In genomic region chrY:12905910-12906309, GRCh38 we compare ENCODE assay signal across 9 cellular contexts. TPM values are rescaled to one million over a fixed set of nuclear protein-coding genes. Genes with fewer than 3 reads are reported as not detected.
DNase-seq lines count a peak whose midpoint lies in the region; ATAC-seq, FAIRE-seq and TF ChIP-seq lines count a peak whose summit lies in the region.
"Had no signal": no experiment of that assay in that cellular context is flagged by ENCODE, and none has a peak within 500 bp of the region (broad histone marks: within the 10 kb centered on the region; RNA-seq: fewer than 3 reads in every experiment).

No MANE protein-coding gene starts in this region.

- peaks cover 60% of the 10 kb centered on the region for H3K79me2 ChIP-seq in HepG2 (ENCODE audit: insufficient read depth, low read length)

- ATAC-seq in HepG2, result no peak
- no peak for ATAC-seq in right lobe of liver
- ATAC-seq in WTC11, result no peak
- ATAC-seq in upper lobe of right lung, result no peak
- no peak for ATAC-seq in HG03175 (IDR thresholded peaks at IDR 0.05; ENCODE audit: unreplicated experiment)
- no peak for ATAC-seq in GM18498 (IDR thresholded peaks at IDR 0.05; ENCODE audit: unreplicated experiment)
- ATAC-seq: pancreas had no signal

- no peak overlapping the region for H2AFZ ChIP-seq in HepG2 (ENCODE audit: low read length)

- peaks cover 17% of the 10 kb centered on the region for H3K36me3 Mint-ChIP-seq in WTC11

- peak overlapping the region; percentile 99; the same call in 1 of the 2 replicates for H3K27ac Mint-ChIP-seq in WTC11

- CTCF ChIA-PET in HepG2 (lab: Yijun Ruan, JAX; ENCODE audit: low intra/inter-chr PET ratio, low total read pairs) (no interaction called here), WTC11 (lab: Charles Lee) (no interaction called here)

- H3K9me3 Mint-ChIP-seq in WTC11, result no peaks in the 10 kb centered on the region; the same call in 1 of the 2 replicates

- H3K27me3 ChIP-seq in HepG2 (ENCODE audit: control insufficient read depth in 1 of 2, insufficient read depth in 2 of 2, low read length in 2 of 2) (no peaks in the 10 kb centered on the region; a peak in 1 of 5 replicates), right lobe of liver (no peaks in the 10 kb centered on the region), upper lobe of right lung (no peaks in the 10 kb centered on the region)
- H3K27me3 ChIP-seq: pancreas had no signal

- H3K27ac ChIP-seq in HepG2 (ENCODE audit: extremely low read length, insufficient read depth, low read length) (peak overlapping the region; percentile 96), right lobe of liver (no peak overlapping the region), upper lobe of right lung (peak overlapping the region; percentile 97)
- H3K27ac ChIP-seq: pancreas had no signal

- no TSS peak for BruUV-seq in HepG2 (replicated peaks; lab: Mats Ljungman, UMichigan)

- H4K20me1 ChIP-seq in HepG2 (ENCODE audit: insufficient read depth, low read length), result peaks cover 50% of the 10 kb centered on the region

- peak overlapping the region; percentile 96 for H3K4me3 Mint-ChIP-seq in WTC11

- peaks cover 19% of the 10 kb centered on the region for H3K4me1 Mint-ChIP-seq in WTC11

- H3K9ac ChIP-seq in HepG2 (ENCODE audit: insufficient read depth, low read depth, low read length), result peak overlapping the region; percentile 98

- H3K4me3 ChIP-seq in HepG2 (replicated peaks in 1 of 3; ENCODE audit: insufficient read depth in 1 of 3, low read depth in 2 of 3, low read length in 3 of 3) (peak overlapping the region; percentile 70 to 94 (median 77)), right lobe of liver (no peak overlapping the region), upper lobe of right lung (peak overlapping the region; percentile 72)
- H3K4me3 ChIP-seq: pancreas had no signal

- no peak for TF ChIP-seq EP300 in HepG2 (IDR thresholded peaks at IDR 0.05; ENCODE audit: low read depth in 2 of 2, low read length in 2 of 2)
- TF ChIP-seq EP300 in HepG2 (CRISPR knock-in tag; IDR thresholded peaks at IDR 0.05; ENCODE audit: borderline replicate concordance), result no peak

- H3K36me3 ChIP-seq in HepG2 (replicated peaks in 1 of 2; ENCODE audit: control insufficient read depth in 1 of 2, insufficient read depth in 2 of 2, low read length in 2 of 2) (no peaks in the 10 kb centered on the region), right lobe of liver (no peaks in the 10 kb centered on the region), upper lobe of right lung (no peaks in the 10 kb centered on the region)
- H3K36me3 ChIP-seq: pancreas had no signal

- POLR2A ChIA-PET in HepG2 (lab: Yijun Ruan, JAX), result no interaction called here
- POLR2A ChIA-PET in WTC11 (lab: Charles Lee), result no interaction called here

- H3K4me1 ChIP-seq in HepG2 (ENCODE audit: insufficient read depth, low read length) (peaks cover 30% of the 10 kb centered on the region), right lobe of liver (no peaks in the 10 kb centered on the region), upper lobe of right lung (no peaks in the 10 kb centered on the region)
- H3K4me1 ChIP-seq: pancreas had no signal

- TF ChIP-seq RAD21 in HepG2 (CRISPR knock-in tag; IDR thresholded peaks at IDR 0.05), result no peak

- intact Hi-C loops in HepG2 (cut with micrococcal nuclease; ENCODE audit: unreplicated experiment) (no loop called here), right lobe of liver (cut with DNase I) (no loop called here), upper lobe of right lung (cut with DNase I) (no loop called here)

- H3K9me3 ChIP-seq in HepG2 (ENCODE audit: low read length) (no peaks in the 10 kb centered on the region), right lobe of liver (no peaks in the 10 kb centered on the region), upper lobe of right lung (no peaks in the 10 kb centered on the region)
- H3K9me3 ChIP-seq: pancreas had no signal

- WGBS in HepG2 (ENCODE audit: low lambda C conversion rate), result 0% methylated on average over 3 of the region's 15 CpGs
- no CpG with 5 or more reads among the region's 15 CpGs for WGBS in right lobe of liver (ENCODE audit: insufficient coverage, low coverage, low lambda C conversion rate, missing lambda C conversion rate)

- TF ChIP-seq POLR2A in HepG2 (IDR thresholded peaks at IDR 0.05; ENCODE audit: insufficient read depth in 1 of 2, low read depth in 2 of 2, low read length in 2 of 2), result no peak
- TF ChIP-seq POLR2A in right lobe of liver (IDR thresholded peaks at IDR 0.05), result no peak

- in situ Hi-C loops in HepG2 (cut with HindIII; ENCODE audit: extremely low pct_ligation_motif_present, low pct_unique_long_range_greater_than_20kb), result loop anchor here (25.0 kb wide), 1 partner anchor 431 kb away; no protein-coding TSS in a partner anchor

- no peak for FAIRE-seq in HepG2 (lab: Jason Lieb, UNC)
- FAIRE-seq: pancreas had no signal

- TF ChIP-seq CTCF in HepG2 (CRISPR knock-in tag; IDR thresholded peaks at IDR 0.05) (no peak), right lobe of liver (IDR thresholded peaks at IDR 0.05) (no peak), WTC11 (IDR thresholded peaks at IDR 0.05) (no peak), upper lobe of right lung (IDR thresholded peaks at IDR 0.05) (no peak)

- DNase-seq in HepG2 (ENCODE audit: low spot score), result no peak
- DNase-seq in right lobe of liver, result no peak
- no peak for DNase-seq in WTC11 (ENCODE audit: low spot score)
- DNase-seq in glomerular visceral epithelial cell (ENCODE audit: extremely low spot score), result peak; percentile 5
- DNase-seq in upper lobe of right lung, result no peak
- no peak for DNase-seq in DMS114 treated with DMSO at 0.1 percent for 48 hours (lab: John Stamatoyannopoulos, UW; ENCODE audit: unreplicated experiment)

- H3K4me2 ChIP-seq in HepG2 (ENCODE audit: low read depth, low read length), result peak overlapping the region; percentile 71

- no peaks in the 10 kb centered on the region for H3K27me3 Mint-ChIP-seq in WTC11 (ENCODE audit: low read depth)

TF ChIP-seq in HepG2, 621 proteins besides CTCF, POLR2A, EP300 and RAD21:
- TF ChIP-seq ZNF260 (CRISPR knock-in tag; IDR thresholded peaks at IDR 0.05; ENCODE audit: borderline replicate concordance, low read depth) (no peak), KDM6A (CRISPR knock-in tag; IDR thresholded peaks at IDR 0.05; ENCODE audit: low read depth) (no peak), ZNF30 (CRISPR knock-in tag; IDR thresholded peaks at IDR 0.05) (no peak), ZNF546 (CRISPR knock-in tag; conservative IDR thresholded peaks at IDR 0.05) (no peak), JARID2 (CRISPR knock-in tag; IDR thresholded peaks at IDR 0.05; ENCODE audit: insufficient replicate concordance) (no peak)

TF ChIP-seq in WTC11, 78 proteins besides CTCF, POLR2A, EP300 and RAD21 (continues in another document):
- TF ChIP-seq ELF4 (CRISPR knock-in tag; IDR thresholded peaks at IDR 0.05; ENCODE audit: low read depth) (no peak), ZNF263 (CRISPR knock-in tag; IDR thresholded peaks at IDR 0.05; ENCODE audit: low read depth) (no peak), RORB (CRISPR knock-in tag; IDR thresholded peaks at IDR 0.05) (no peak), FOXK1 (CRISPR knock-in tag; IDR thresholded peaks at IDR 0.05) (no peak)

RNA-seq across cellular contexts. Expression of gene DDX3Y, which starts 1.2 kb away (rescaled TPM):
- total RNA-seq in HepG2 (2016; rRNA removed; fragmentation: Illumina TruSeq; extraction: Trizol) (112 and 135 TPM in 2 replicates), right lobe of liver (10 to 100 TPM in 1 of 6 experiments, not detected in 5; 19.6 TPM), WTC11 (2021) (96.1 to 102 TPM (median 97.5 TPM) in 3 replicates), upper lobe of right lung (62.4 TPM)
- total RNA-seq in HepG2 (2016; cell fraction: cytosol; rRNA removed; fragmentation: Illumina TruSeq; extraction: Trizol; ENCODE audit: low read depth), result 23.4 and 24.8 TPM in 2 replicates
- 114 and 133 TPM in 2 replicates for total RNA-seq in HepG2 (2016; cell fraction: insoluble cytoplasmic fraction; rRNA removed; fragmentation: Illumina TruSeq; extraction: Trizol)
- 12.8 and 18.6 TPM in 2 replicates for total RNA-seq in HepG2 (2016; cell fraction: membrane; rRNA removed; fragmentation: Illumina TruSeq; extraction: Trizol)
- total RNA-seq in HepG2 (2016; cell fraction: nucleus; rRNA removed; fragmentation: Illumina TruSeq; extraction: Trizol), result 192 and 199 TPM in 2 replicates
- 102 and 113 TPM in 2 replicates for polyA plus RNA-seq in HepG2 (2011; rRNA removed)
- 14.7 and 24.8 TPM in 2 replicates for polyA plus RNA-seq in HepG2 (2011; cell fraction: cytosol; rRNA removed)
- polyA plus RNA-seq in HepG2 (2011; cell fraction: nucleus; rRNA removed), result 252 and 367 TPM in 2 replicates
- 133 and 160 TPM in 2 replicates for polyA plus RNA-seq in HepG2 (2012)
- 1.2 and 1.7 TPM in 2 replicates for polyA plus RNA-seq in HepG2 (2016; cell fraction: cytosol; fragmentation: Illumina TruSeq; extraction: Trizol; ENCODE audit: low read depth)
- polyA plus RNA-seq in HepG2 (2016; cell fraction: insoluble cytoplasmic fraction; fragmentation: Illumina TruSeq; extraction: Trizol; ENCODE audit: low read depth), result 70.5 and 71.6 TPM in 2 replicates
- polyA plus RNA-seq in HepG2 (2016; cell fraction: membrane; fragmentation: Illumina TruSeq; extraction: Trizol; ENCODE audit: low read depth), result 3.6 and 5.0 TPM in 2 replicates
- 182 and 217 TPM in 2 replicates for polyA plus RNA-seq in HepG2 (2016; cell fraction: nucleus; fragmentation: Illumina TruSeq; extraction: Trizol; ENCODE audit: insufficient read depth, low read depth)
- 23.3 TPM in 1 of 2 replicates, not detected in the other for polyA minus RNA-seq in HepG2 (2011; rRNA and poly(A)+ RNA removed; ENCODE audit: low replicate concordance)
- polyA minus RNA-seq in HepG2 (2011; cell fraction: cytosol; rRNA and poly(A)+ RNA removed), result 24.7 and 31.3 TPM in 2 replicates
- polyA minus RNA-seq in HepG2 (2011; cell fraction: nucleus; rRNA and poly(A)+ RNA removed), result 469 and 473 TPM in 2 replicates

Comparison
In these comparisons a context has a peak if more than half of its experiments do, and no peak if none do; other contexts are left out.
1. H3K27ac ChIP-seq: peak in HepG2 (single experiment) and upper lobe of right lung (single experiment); none in right lobe of liver (0 of 3).
2. H3K4me3 ChIP-seq: peak in HepG2 (3 of 3) and upper lobe of right lung (single experiment); none in right lobe of liver (0 of 3).